Comparison of ENCODE assay signal across 8 cellular contexts in the genomic region with DNA sequence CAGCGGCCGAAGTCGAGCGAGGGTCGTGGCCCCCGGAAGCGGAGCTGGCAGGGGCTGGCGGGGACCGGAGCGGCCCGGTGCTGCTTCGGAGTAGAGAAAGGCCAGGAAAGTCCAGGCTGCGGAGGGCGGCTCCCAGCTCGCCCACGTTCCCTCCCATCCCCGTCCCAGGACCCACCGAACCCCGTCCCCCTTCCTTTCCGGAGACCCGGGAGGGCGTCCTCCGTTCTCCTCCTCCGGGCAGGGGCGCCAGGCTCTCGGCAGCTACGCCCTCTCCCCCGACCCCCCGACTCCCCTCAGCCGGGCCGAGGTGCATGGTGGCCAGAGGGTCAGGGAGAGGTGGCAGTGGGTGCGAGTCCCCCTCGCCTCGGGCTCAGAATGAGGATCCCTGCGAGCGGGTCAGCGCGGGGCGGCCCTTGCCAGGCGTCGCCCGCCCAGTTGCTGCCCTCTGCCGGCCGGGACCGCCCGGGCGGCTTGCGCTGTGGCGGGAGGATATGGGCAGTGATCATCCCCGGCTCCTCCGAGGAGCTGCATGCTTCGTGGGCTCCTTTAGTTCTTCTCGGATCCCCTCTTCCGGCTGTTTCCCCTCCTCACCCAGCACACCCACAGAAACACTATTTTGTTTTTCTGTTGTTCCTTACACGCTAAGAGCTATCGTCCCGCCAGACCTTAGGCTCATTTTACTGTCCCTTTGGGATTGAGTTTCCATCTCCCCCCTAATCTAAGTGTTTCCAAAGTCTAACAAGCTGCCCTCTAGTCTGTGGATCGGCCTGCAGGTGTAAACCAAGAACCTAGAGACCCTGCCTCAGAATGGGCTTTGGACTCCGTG. TPM values are rescaled to one million over a fixed set of nuclear protein-coding genes. Genes with fewer than 3 reads are reported as not detected.
A peak's percentile ranks its signal among the peaks of the same experiment; 100 is the strongest.
DNase-seq lines count a peak whose midpoint lies in the region; ATAC-seq and TF ChIP-seq lines count a peak whose summit lies in the region.

No MANE protein-coding gene starts in this region.

- intact Hi-C loops in testis (cut with DNase I; ENCODE audit: low total_unique reads), result loop anchor here (5.0 to 10.0 kb wide), 2 partner anchors 204 to 311 kb away; no protein-coding TSS in a partner anchor

- H3K9ac ChIP-seq in neural cell (ENCODE audit: low read length), result no peak overlapping the region

- no peak for TF ChIP-seq POLR2A in testis (IDR thresholded peaks at IDR 0.05)

- H3K27me3 ChIP-seq in neural cell (ENCODE audit: insufficient read depth, low read depth, low read length) (peaks cover 68% of the 10 kb centered on the region), testis (no peaks in the 10 kb centered on the region)

- H4K20me1 ChIP-seq in neural cell (ENCODE audit: insufficient read depth), result no peaks in the 10 kb centered on the region

- no peak overlapping the region for H3K4me2 ChIP-seq in neural cell (ENCODE audit: low read length)

- peak; percentile 45 for TF ChIP-seq RAD21 in neural cell (conservative IDR thresholded peaks at IDR 0.05)

- no peak overlapping the region for H3K27ac ChIP-seq in neural cell (ENCODE audit: low read length)
- H3K27ac ChIP-seq in testis, result peak overlapping the region; percentile 69 to 73

- 7 to 22% methylated on average over 10 to 47 of the region's 59 CpGs for WGBS in testis, 2 donors

- peak overlapping the region; percentile 63 for H3K4me3 ChIP-seq in neural cell (ENCODE audit: low read length)
- H3K4me3 ChIP-seq in testis, result peak overlapping the region; percentile 59 to 70

- H3K9me3 ChIP-seq in neural cell (ENCODE audit: low read length) (peaks cover 3% of the 10 kb centered on the region), testis (no peaks in the 10 kb centered on the region)

- H3K36me3 ChIP-seq in neural cell (ENCODE audit: insufficient read depth, low read length), result no peaks in the 10 kb centered on the region
- H3K36me3 ChIP-seq in testis (ENCODE audit: low read depth, missing control alignments), result no peaks in the 10 kb centered on the region

- no peaks in the 10 kb centered on the region for H3K9me2 ChIP-seq in neural cell (ENCODE audit: insufficient read depth, low read length)

- H3K4me1 ChIP-seq in testis, result no peaks in the 10 kb centered on the region

- TF ChIP-seq CTCF in neural cell (IDR thresholded peaks at IDR 0.05; ENCODE audit: poor library complexity, severe bottlenecking) (peak; percentile 63), testis (IDR thresholded peaks at IDR 0.05) (peak; percentile 64 to 76 (median 76))

- ATAC-seq in GM18870 (IDR thresholded peaks at IDR 0.05; ENCODE audit: unreplicated experiment), result no peak

- no peaks in the 10 kb centered on the region for H3F3A ChIP-seq in neural cell (ENCODE audit: insufficient read depth, low read length, poor library complexity, severe bottlenecking)

- H3K79me2 ChIP-seq in neural cell (replicated peaks; ENCODE audit: insufficient read depth, low read length), result no peaks in the 10 kb centered on the region

- DNase-seq in NCI-H2081 (lab: John Stamatoyannopoulos, UW) (peak; percentile 21 to 49), NCI-H2081 treated with DMSO at 0.1 percent for 48 hours (lab: John Stamatoyannopoulos, UW) (no peak), NCI-H2196 treated with DMSO at 0.1 percent for 48 hours (lab: John Stamatoyannopoulos, UW; ENCODE audit: unreplicated experiment) (peak; percentile 7), germinal center (ENCODE audit: low spot score) (peak; percentile 43), testis (peak; percentile 73)
- DNase-seq in activated effector memory CD4-positive, alpha-beta T cell treated with anti-CD3 and anti-CD28 coated beads, Interleukin-2, amount 50 U/mL, for 16 hours, result peak; percentile 78

- H2AFZ ChIP-seq in neural cell (ENCODE audit: low read depth, low read length), result no peak overlapping the region

- no peak for TF ChIP-seq EP300 in neural cell (conservative IDR thresholded peaks at IDR 0.05; ENCODE audit: poor library complexity, severe bottlenecking)

TF ChIP-seq in neural cell, 6 proteins besides CTCF, POLR2A, EP300 and RAD21:
- TF ChIP-seq, protein P1, sequence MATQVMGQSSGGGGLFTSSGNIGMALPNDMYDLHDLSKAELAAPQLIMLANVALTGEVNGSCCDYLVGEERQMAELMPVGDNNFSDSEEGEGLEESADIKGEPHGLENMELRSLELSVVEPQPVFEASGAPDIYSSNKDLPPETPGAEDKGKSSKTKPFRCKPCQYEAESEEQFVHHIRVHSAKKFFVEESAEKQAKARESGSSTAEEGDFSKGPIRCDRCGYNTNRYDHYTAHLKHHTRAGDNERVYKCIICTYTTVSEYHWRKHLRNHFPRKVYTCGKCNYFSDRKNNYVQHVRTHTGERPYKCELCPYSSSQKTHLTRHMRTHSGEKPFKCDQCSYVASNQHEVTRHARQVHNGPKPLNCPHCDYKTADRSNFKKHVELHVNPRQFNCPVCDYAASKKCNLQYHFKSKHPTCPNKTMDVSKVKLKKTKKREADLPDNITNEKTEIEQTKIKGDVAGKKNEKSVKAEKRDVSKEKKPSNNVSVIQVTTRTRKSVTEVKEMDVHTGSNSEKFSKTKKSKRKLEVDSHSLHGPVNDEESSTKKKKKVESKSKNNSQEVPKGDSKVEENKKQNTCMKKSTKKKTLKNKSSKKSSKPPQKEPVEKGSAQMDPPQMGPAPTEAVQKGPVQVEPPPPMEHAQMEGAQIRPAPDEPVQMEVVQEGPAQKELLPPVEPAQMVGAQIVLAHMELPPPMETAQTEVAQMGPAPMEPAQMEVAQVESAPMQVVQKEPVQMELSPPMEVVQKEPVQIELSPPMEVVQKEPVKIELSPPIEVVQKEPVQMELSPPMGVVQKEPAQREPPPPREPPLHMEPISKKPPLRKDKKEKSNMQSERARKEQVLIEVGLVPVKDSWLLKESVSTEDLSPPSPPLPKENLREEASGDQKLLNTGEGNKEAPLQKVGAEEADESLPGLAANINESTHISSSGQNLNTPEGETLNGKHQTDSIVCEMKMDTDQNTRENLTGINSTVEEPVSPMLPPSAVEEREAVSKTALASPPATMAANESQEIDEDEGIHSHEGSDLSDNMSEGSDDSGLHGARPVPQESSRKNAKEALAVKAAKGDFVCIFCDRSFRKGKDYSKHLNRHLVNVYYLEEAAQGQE (IDR thresholded peaks at IDR 0.05; ENCODE audit: borderline replicate concordance), result no peak
- TF ChIP-seq MXI1 (conservative IDR thresholded peaks at IDR 0.05; ENCODE audit: poor library complexity, severe bottlenecking) (no peak), EZH2 (IDR thresholded peaks at IDR 0.05; ENCODE audit: borderline replicate concordance, insufficient read depth, low read length, poor library complexity, severe bottlenecking) (peak; percentile 82), SMC3 (conservative IDR thresholded peaks at IDR 0.05; ENCODE audit: poor library complexity) (peak; percentile 64)

RNA-seq across cellular contexts. Expression of a gene that starts 0.7 kb away (rescaled TPM):
- polyA plus RNA-seq in neural cell, result 0.24 and 0.72 TPM in 2 replicates
- polyA minus RNA-seq in neural cell, result not detected in 2 replicates
- 10 to 100 TPM; 71.2 to 91.2 TPM for total RNA-seq in testis
- polyA plus RNA-seq in testis (ENCODE audit: insufficient read depth, low read depth, low replicate concordance), result 210 TPM

Comparison
In these comparisons a context has a peak if more than half of its experiments do, and no peak if none do; other contexts are left out.
1. RNA of a gene that starts 0.7 kb away (polyA plus RNA-seq): 210 TPM in testis (single experiment); 0.24 to 0.72 TPM in neural cell; every median in the first group is over 100 times any median in the second.